In the genomic region with DNA sequence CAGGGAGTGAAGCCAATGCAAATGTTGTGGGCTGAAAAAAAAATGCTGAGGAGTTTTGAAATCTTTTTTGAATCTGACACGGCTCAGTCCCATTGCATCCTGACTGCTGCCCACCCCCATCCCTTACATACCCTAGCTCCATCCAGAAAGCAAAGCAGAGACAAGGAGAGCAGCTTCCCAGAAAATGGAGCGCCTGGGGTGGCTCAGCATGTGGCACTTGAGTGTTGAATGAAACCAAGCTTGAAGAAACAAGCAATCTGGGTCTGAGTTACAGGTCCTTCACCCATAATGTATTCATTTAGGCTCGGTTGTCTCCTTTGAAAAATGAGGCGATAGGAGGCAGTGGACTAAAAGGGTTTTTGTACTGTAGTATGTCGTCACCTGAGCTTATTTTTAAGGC, we compare ENCODE assay signal across 23 cellular contexts.
"Had no signal": no experiment of that assay in that cellular context is flagged by ENCODE, and none has a peak within 500 bp of the region (broad histone marks: within the 10 kb centered on the region; RNA-seq: fewer than 3 reads in every experiment).

No MANE protein-coding gene starts in this region.

- H3K4me2 ChIP-seq: PC-9 had no signal

- H3K27me3 ChIP-seq: MG63 had no signal

- ATAC-seq: activated T-cell treated with anti-CD3 and anti-CD28 coated beads, Interleukin-2, amount 50 U/mL, for 4 hours; T-cell had no signal

- H3K9me3 ChIP-seq: MG63 had no signal

- DNase-seq: activated CD4-positive, alpha-beta memory T cell treated with anti-CD3 and anti-CD28 coated beads for 36 hours; activated CD4-positive, alpha-beta T cell treated with anti-CD3 and anti-CD28 coated beads, Interleukin-2, amount 10 ng/mL, durations not matched to agents 7 days and 5 days; activated CD4-positive, CD25-positive, alpha-beta regulatory T cell; activated CD8-positive, alpha-beta memory T cell treated with anti-CD3 and anti-CD28 coated beads for 24 hours; activated effector memory CD4-positive, alpha-beta T cell treated with anti-CD3 and anti-CD28 coated beads, Interleukin-2, amount 50 U/mL, for 16 hours; activated naive CD4-positive, alpha-beta T cell treated with anti-CD3 and anti-CD28 coated beads for 36 hours; activated T-cell treated with anti-CD3 and anti-CD28 coated beads, Interleukin-2, amount 50 U/mL, for 4 hours; cerebellar nuclear complex; MG63; NCI-H1105; NCI-H1436; NCI-H1694 treated with DMSO at 0.1 percent for 48 hours; NCI-H2081; NCI-H510A treated with DMSO at 0.1 percent for 48 hours; NCI-H69; NK-92 treated with Interleukin-12 subunit alpha and Interleukin-12 subunit beta, amount 100 ng/mL, for 24 hours; PC-9; SIG-M5; T-cell; T-helper 2 cell; T1000 had no signal

- H3K4me3 ChIP-seq: MG63, PC-9 had no signal

- FAIRE-seq: colon, TTC549 had no signal

- H3K36me3 ChIP-seq: MG63 had no signal

- H3K27ac ChIP-seq: PC-9 had no signal

- H2AFZ ChIP-seq: PC-9 had no signal
